1 cellular context compared by ENCODE assay signal in genomic region chr1:157138220-157139124, GRCh38.
TF ChIP-seq lines count a peak whose summit lies in the region.

TSS of gene ETV3 (minus strand) at chr1:157138395. CDS start at chr1:157136352, 2,043 bp downstream.

TF ChIP-seq in HepG2, 621 proteins besides CTCF, POLR2A, EP300 and RAD21 (continued from another document and continues in another):
- TF ChIP-seq PRDM15 (CRISPR knock-in tag; IDR thresholded peaks at IDR 0.05) (no peak), ZNF317 (CRISPR knock-in tag; IDR thresholded peaks at IDR 0.05) (0 out of 2 replicates have a peak, but pooled peaks have one; percentile 41), ZNF709 (CRISPR knock-in tag; IDR thresholded peaks at IDR 0.05) (peak; percentile 83; the same call in 1 of the 2 replicates), GMEB1 (CRISPR knock-in tag; IDR thresholded peaks at IDR 0.05; ENCODE audit: borderline replicate concordance) (peak; percentile 99), PHF8 (CRISPR knock-in tag; IDR thresholded peaks at IDR 0.05) (peak; percentile 92), MXD1 (CRISPR knock-in tag; IDR thresholded peaks at IDR 0.05) (peak; percentile 77), CAMTA2 (CRISPR knock-in tag; IDR thresholded peaks at IDR 0.05; ENCODE audit: borderline replicate concordance) (peak; percentile 90; the same call in 1 of the 2 replicates), ZZZ3 (CRISPR knock-in tag; IDR thresholded peaks at IDR 0.05; ENCODE audit: borderline replicate concordance) (no peak; the same call in 1 of the 2 replicates), FOXA3 (CRISPR knock-in tag; IDR thresholded peaks at IDR 0.05) (0 out of 2 replicates have a peak, but pooled peaks have one; percentile 30), ZFY (CRISPR knock-in tag; IDR thresholded peaks at IDR 0.05) (peak; percentile 97), ZBTB4 (CRISPR knock-in tag; IDR thresholded peaks at IDR 0.05; ENCODE audit: borderline replicate concordance) (no peak), PHB2 (IDR thresholded peaks at IDR 0.05; ENCODE audit: partially characterized antibody) (no peak), NR2F2 (IDR thresholded peaks at IDR 0.05; ENCODE audit: borderline replicate concordance, low read depth) (peak; percentile 4; the same call in 1 of the 2 replicates), ZNF552 (CRISPR knock-in tag; IDR thresholded peaks at IDR 0.05; ENCODE audit: borderline replicate concordance) (0 out of 2 replicates have a peak, but pooled peaks have one; percentile 48), ZEB1 (IDR thresholded peaks at IDR 0.05; ENCODE audit: insufficient replicate concordance, low read depth) (no peak), TAF15 (IDR thresholded peaks at IDR 0.05; ENCODE audit: low read depth, low read length, poor library complexity, severe bottlenecking) (peak; percentile 89), SKI (IDR thresholded peaks at IDR 0.05; ENCODE audit: partially characterized antibody) (peak; percentile 42), ZNF569 (CRISPR knock-in tag; IDR thresholded peaks at IDR 0.05; ENCODE audit: borderline replicate concordance) (no peak), ZFP62 (CRISPR knock-in tag; IDR thresholded peaks at IDR 0.05) (no peak), KDM5B (CRISPR knock-in tag; IDR thresholded peaks at IDR 0.05; ENCODE audit: borderline replicate concordance) (peak; percentile 92), NR2C2 (CRISPR knock-in tag; IDR thresholded peaks at IDR 0.05; ENCODE audit: borderline replicate concordance) (peak; percentile 84), REPIN1 (CRISPR knock-in tag; IDR thresholded peaks at IDR 0.05; ENCODE audit: borderline replicate concordance, low read depth) (peak; percentile 84), GLMP (CRISPR knock-in tag; IDR thresholded peaks at IDR 0.05; ENCODE audit: borderline replicate concordance) (no peak; the same call in 1 of the 2 replicates), NCOA1 (CRISPR knock-in tag; IDR thresholded peaks at IDR 0.05) (peak; percentile 53; the same call in 1 of the 2 replicates), ZNF777 (CRISPR knock-in tag; IDR thresholded peaks at IDR 0.05) (peak; percentile 22; the same call in 1 of the 2 replicates), ZHX1 (CRISPR knock-in tag; IDR thresholded peaks at IDR 0.05; ENCODE audit: low read depth) (peak; percentile 58; the same call in 1 of the 2 replicates), ZNF775 (CRISPR knock-in tag; IDR thresholded peaks at IDR 0.05; ENCODE audit: borderline replicate concordance) (no peak), NR2F1 (CRISPR knock-in tag; IDR thresholded peaks at IDR 0.05) (no peak), HNRNPLL (IDR thresholded peaks at IDR 0.05; ENCODE audit: low read depth, low read length, poor library complexity, severe bottlenecking) (peak; percentile 94), THAP8 (CRISPR knock-in tag; IDR thresholded peaks at IDR 0.05; ENCODE audit: borderline replicate concordance) (peak; percentile 20; the same call in 1 of the 2 replicates), ZNF773 (CRISPR knock-in tag; IDR thresholded peaks at IDR 0.05; ENCODE audit: borderline replicate concordance) (no peak), DBP (CRISPR knock-in tag; IDR thresholded peaks at IDR 0.05; ENCODE audit: not compliant biosample characterization) (no peak), TMF1 (CRISPR knock-in tag; IDR thresholded peaks at IDR 0.05; ENCODE audit: low read depth) (peak; percentile 89), ZBTB42 (CRISPR knock-in tag; IDR thresholded peaks at IDR 0.05) (no peak), AGO2 (optimal IDR thresholded peaks at IDR 0.05; ENCODE audit: low read depth, low read length) (peak; percentile 80), ZNF781 (CRISPR knock-in tag; IDR thresholded peaks at IDR 0.05; ENCODE audit: borderline replicate concordance, not compliant biosample characterization) (peak; percentile 8), ZNF20 (CRISPR knock-in tag; IDR thresholded peaks at IDR 0.05) (0 out of 2 replicates have a peak, but pooled peaks have one; percentile 47), ZNF30 (CRISPR knock-in tag; IDR thresholded peaks at IDR 0.05) (peak; percentile 91; the same call in 1 of the 2 replicates)
- TF ChIP-seq, protein P1, sequence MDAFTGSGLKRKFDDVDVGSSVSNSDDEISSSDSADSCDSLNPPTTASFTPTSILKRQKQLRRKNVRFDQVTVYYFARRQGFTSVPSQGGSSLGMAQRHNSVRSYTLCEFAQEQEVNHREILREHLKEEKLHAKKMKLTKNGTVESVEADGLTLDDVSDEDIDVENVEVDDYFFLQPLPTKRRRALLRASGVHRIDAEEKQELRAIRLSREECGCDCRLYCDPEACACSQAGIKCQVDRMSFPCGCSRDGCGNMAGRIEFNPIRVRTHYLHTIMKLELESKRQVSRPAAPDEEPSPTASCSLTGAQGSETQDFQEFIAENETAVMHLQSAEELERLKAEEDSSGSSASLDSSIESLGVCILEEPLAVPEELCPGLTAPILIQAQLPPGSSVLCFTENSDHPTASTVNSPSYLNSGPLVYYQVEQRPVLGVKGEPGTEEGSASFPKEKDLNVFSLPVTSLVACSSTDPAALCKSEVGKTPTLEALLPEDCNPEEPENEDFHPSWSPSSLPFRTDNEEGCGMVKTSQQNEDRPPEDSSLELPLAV (CRISPR knock-in tag; conservative IDR thresholded peaks at IDR 0.05; ENCODE audit: low read depth), result no peak
- TF ChIP-seq, protein P2, sequence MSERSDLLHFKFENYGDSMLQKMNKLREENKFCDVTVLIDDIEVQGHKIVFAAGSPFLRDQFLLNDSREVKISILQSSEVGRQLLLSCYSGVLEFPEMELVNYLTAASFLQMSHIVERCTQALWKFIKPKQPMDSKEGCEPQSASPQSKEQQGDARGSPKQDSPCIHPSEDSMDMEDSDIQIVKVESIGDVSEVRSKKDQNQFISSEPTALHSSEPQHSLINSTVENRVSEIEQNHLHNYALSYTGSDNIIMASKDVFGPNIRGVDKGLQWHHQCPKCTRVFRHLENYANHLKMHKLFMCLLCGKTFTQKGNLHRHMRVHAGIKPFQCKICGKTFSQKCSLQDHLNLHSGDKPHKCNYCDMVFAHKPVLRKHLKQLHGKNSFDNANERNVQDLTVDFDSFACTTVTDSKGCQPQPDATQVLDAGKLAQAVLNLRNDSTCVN (CRISPR knock-in tag; IDR thresholded peaks at IDR 0.05; ENCODE audit: borderline replicate concordance), result 0 out of 2 replicates have a peak, but pooled peaks have one; percentile 15
- TF ChIP-seq, protein P3, sequence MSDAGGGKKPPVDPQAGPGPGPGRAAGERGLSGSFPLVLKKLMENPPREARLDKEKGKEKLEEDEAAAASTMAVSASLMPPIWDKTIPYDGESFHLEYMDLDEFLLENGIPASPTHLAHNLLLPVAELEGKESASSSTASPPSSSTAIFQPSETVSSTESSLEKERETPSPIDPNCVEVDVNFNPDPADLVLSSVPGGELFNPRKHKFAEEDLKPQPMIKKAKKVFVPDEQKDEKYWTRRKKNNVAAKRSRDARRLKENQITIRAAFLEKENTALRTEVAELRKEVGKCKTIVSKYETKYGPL (CRISPR knock-in tag; IDR thresholded peaks at IDR 0.05), result no peak
